9 cellular contexts compared by ENCODE assay signal in the genomic region with DNA sequence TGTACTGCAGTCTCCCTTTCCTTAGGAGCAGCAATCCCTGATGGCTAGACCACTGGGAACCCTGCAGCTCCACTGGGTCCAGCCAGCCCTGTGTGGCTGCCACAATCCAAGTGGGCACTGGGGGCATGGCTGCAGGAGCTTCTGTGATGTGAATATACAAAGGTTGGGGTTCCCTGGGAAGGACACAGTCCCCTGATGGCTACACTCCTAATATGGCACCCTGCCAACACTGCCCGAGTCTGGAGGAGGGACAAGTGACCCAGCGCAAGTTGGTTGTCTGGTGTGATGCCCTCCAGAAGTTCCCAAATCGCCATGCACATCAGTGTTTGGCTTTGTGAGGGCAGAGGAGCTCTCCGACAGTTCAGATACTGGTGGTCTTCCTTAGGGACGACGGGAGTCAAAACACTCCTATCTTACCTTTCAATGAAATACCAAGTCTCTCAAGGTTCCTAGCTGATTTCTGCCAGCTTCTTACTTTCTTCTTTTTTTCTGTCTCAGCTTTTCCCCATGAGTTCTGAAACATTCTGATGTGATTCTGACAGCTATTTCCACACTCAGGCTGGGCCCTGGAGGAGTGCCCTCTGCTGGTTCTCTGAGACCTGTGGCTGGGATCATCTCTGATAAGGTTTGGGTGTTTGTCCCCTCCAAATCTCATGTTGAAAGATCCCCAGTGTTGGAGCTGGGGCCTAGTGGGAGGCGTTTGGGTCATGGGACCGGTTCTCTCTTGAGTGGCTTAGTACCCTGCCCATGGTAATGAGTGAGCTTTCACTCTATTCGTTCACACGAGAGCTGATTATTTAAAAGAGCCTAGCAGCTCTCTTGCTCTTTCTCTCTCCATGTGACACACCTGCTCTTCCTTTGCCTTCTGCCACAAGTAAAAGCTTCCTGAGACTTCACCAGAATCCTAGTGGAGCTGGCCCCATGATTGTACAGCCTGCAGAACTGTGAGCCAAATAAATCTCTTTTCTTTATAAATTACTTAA. TPM values are rescaled to one million over a fixed set of nuclear protein-coding genes. Genes with fewer than 3 reads are reported as not detected.
DNase-seq lines count a peak whose midpoint lies in the region; ATAC-seq and TF ChIP-seq lines count a peak whose summit lies in the region.
"Had no signal": no experiment of that assay in that cellular context is flagged by ENCODE, and none has a peak within 500 bp of the region (broad histone marks: within the 10 kb centered on the region; RNA-seq: fewer than 3 reads in every experiment).

No MANE protein-coding gene starts in this region.

- no peak overlapping the region for H2AK5ac ChIP-seq in H9 (ENCODE audit: insufficient read length, low read length)

- no peak overlapping the region for H2BK5ac ChIP-seq in H9 (ENCODE audit: insufficient read length, low read length)

- no peak overlapping the region for H3K4ac ChIP-seq in H9 (ENCODE audit: low read depth, low read length)

- H3K27ac ChIP-seq in C4-2B (no peak overlapping the region), H9 (ENCODE audit: insufficient read length, low read depth, low read length) (no peak overlapping the region)

- no peak overlapping the region for H4K5ac ChIP-seq in H9 (ENCODE audit: insufficient read length, low read depth, low read length)

- no peak overlapping the region for H3K56ac ChIP-seq in H9 (ENCODE audit: insufficient read length, low read depth, low read length)

- POLR2A ChIA-PET in activated B cell treated with CpG ODN at 0.5 μM for 24 hours (lab: Charles Lee): interaction anchor here (0.6 to 1.0 kb wide), 3 partner anchors 13 to 46 kb away, joined by 3 to 10 read pairs (median 6); no protein-coding TSS in a partner anchor

- no peak overlapping the region for H4K8ac ChIP-seq in H9 (replicated peaks; ENCODE audit: insufficient read length, low read depth, low read length)

- ATAC-seq in activated B cell treated with CpG ODN at 0.5 μM for 24 hours (ENCODE audit: low read depth) (peak; percentile 42), GM18511 (IDR thresholded peaks at IDR 0.05; ENCODE audit: unreplicated experiment) (no peak)

- no peak overlapping the region for H3K23ac ChIP-seq in H9 (ENCODE audit: insufficient read length, low read depth, low read length)

- H2BK15ac ChIP-seq in H9 (ENCODE audit: low read depth, low read length): no peak overlapping the region

- no peak overlapping the region for H2BK120ac ChIP-seq in H9 (ENCODE audit: low read depth, low read length, poor library complexity, severe bottlenecking)

- DNase-seq in H9 (peak; percentile 63), activated B cell treated with CpG ODN at 0.5 μM for 24 hours (no peak), kidney tubule cell (ENCODE audit: low spot score) (peak; percentile 35), NCI-H1105 (lab: John Stamatoyannopoulos, UW) (no peak), COR-L47 (lab: John Stamatoyannopoulos, UW) (no peak), OCI-M2 (lab: John Stamatoyannopoulos, UW; ENCODE audit: unreplicated experiment) (no peak)
- DNase-seq: right cardiac atrium had no signal

- H3K36me3 Mint-ChIP-seq in H9 (ENCODE audit: insufficient read depth in 1 of 3, low read depth in 3 of 3) (peaks cover 3 to 8% (median 4%) of the 10 kb centered on the region in 3 experiments; a peak in 3 of 7 replicates), activated B cell treated with CpG ODN at 0.5 μM for 24 hours (ENCODE audit: low read depth) (peaks cover 2% of the 10 kb centered on the region)

- peaks cover 6 to 9% of the 10 kb centered on the region in 2 experiments; a peak in 4 of 5 replicates for H3K9me3 Mint-ChIP-seq in H9
- peaks cover 4% of the 10 kb centered on the region for H3K9me3 Mint-ChIP-seq in activated B cell treated with CpG ODN at 0.5 μM for 24 hours

- H3K27me3 Mint-ChIP-seq in H9 (ENCODE audit: low read depth) (no peaks in the 10 kb centered on the region; the same call in 1 of the 2 replicates), activated B cell treated with CpG ODN at 0.5 μM for 24 hours (peaks cover 5% of the 10 kb centered on the region)

- no peaks in the 10 kb centered on the region for H3K27me3 ChIP-seq in H9 (ENCODE audit: insufficient read depth, low read length)

- no peak overlapping the region for H2BK20ac ChIP-seq in H9 (ENCODE audit: low read depth, low read length, poor library complexity, severe bottlenecking)

- H3K9me3 ChIP-seq in H9 (ENCODE audit: control insufficient read depth, low read depth, low read length): no peaks in the 10 kb centered on the region

- TF ChIP-seq CTCF in C4-2B (conservative IDR thresholded peaks at IDR 0.05) (peak; percentile 77), H9 (conservative IDR thresholded peaks at IDR 0.05) (peak; percentile 78), activated B cell treated with CpG ODN at 0.5 μM for 24 hours (IDR thresholded peaks at IDR 0.05) (no peak)

- no peak overlapping the region for H3K18ac ChIP-seq in H9 (ENCODE audit: insufficient read length, low read depth, low read length)

- no peak overlapping the region for H3K27ac Mint-ChIP-seq in H9
- no peak overlapping the region for H3K27ac Mint-ChIP-seq in activated B cell treated with CpG ODN at 0.5 μM for 24 hours

- no peak overlapping the region for H3K9ac ChIP-seq in H9 (ENCODE audit: extremely low read depth, insufficient read length, low read length)

- no peaks in the 10 kb centered on the region for H3K23me2 ChIP-seq in H9 (ENCODE audit: insufficient read length, low read depth, low read length, poor library complexity, severe bottlenecking)

- CTCF ChIA-PET in activated B cell treated with CpG ODN at 0.5 μM for 24 hours (lab: Charles Lee): interaction anchor here (1.3 to 1.9 kb wide), 3 partner anchors 9 to 42 kb away, joined by 4 to 9 read pairs (median 4); no protein-coding TSS in a partner anchor

- no peaks in the 10 kb centered on the region; the same call in 1 of the 2 replicates for H3K4me1 ChIP-seq in H9 (ENCODE audit: insufficient read depth, low read length)

- H3K4me3 Mint-ChIP-seq in H9 (no peak overlapping the region), activated B cell treated with CpG ODN at 0.5 μM for 24 hours (no peak overlapping the region)

- H2AFZ ChIP-seq in H9 (ENCODE audit: low read length): peak overlapping the region; percentile 65

- no CpG with 5 or more reads among the region's 10 CpGs for WGBS in H9 (ENCODE audit: extremely low coverage, insufficient read length, low lambda C conversion rate)

- H2BK12ac ChIP-seq in H9 (ENCODE audit: insufficient read length, low read depth, low read length): no peak overlapping the region

- H3K79me2 ChIP-seq in H9 (ENCODE audit: insufficient read depth, low read length): no peaks in the 10 kb centered on the region

- no peak overlapping the region for H4K91ac ChIP-seq in H9 (ENCODE audit: insufficient read length, low read depth, low read length)

- intact Hi-C loops in activated B cell treated with CpG ODN at 0.5 μM for 24 hours (cut with micrococcal nuclease): no loop called here

- H3T11ph ChIP-seq in H9 (ENCODE audit: low read length): no peak overlapping the region

- no peak overlapping the region for H3K14ac ChIP-seq in H9 (ENCODE audit: insufficient read depth, low read length)

- H3K79me1 ChIP-seq in H9 (ENCODE audit: insufficient read depth, low read depth, low read length, poor library complexity, severe bottlenecking): no peaks in the 10 kb centered on the region

- H3K4me1 Mint-ChIP-seq in H9: peaks cover 7 to 14% of the 10 kb centered on the region in 2 experiments
- H3K4me1 Mint-ChIP-seq in activated B cell treated with CpG ODN at 0.5 μM for 24 hours: peaks cover 4% of the 10 kb centered on the region

- no peaks in the 10 kb centered on the region for H4K20me1 ChIP-seq in H9 (ENCODE audit: control insufficient read depth, insufficient read depth, insufficient read length)

- H3K4me2 ChIP-seq in H9 (ENCODE audit: insufficient read depth, insufficient read length, low read length): no peak overlapping the region

RNA-seq across cellular contexts. Expression of gene ZFP57, which starts 15.5 kb away (rescaled TPM):
- 1.4 and 1.7 TPM in 2 replicates for total RNA-seq in H9 (2021)
- 5.2 and 5.5 TPM in 2 replicates for total RNA-seq in activated B cell treated with CpG ODN at 0.5 μM for 24 hours

RNA-seq across cellular contexts. Expression of gene HLA-F, which starts 26.8 kb away (rescaled TPM):
- total RNA-seq in H9 (2021) (7.0 and 7.4 TPM in 2 replicates), activated B cell treated with CpG ODN at 0.5 μM for 24 hours (726 and 736 TPM in 2 replicates)

RNA-seq across cellular contexts. Expression of gene MOG, which starts 39.5 kb away (rescaled TPM):
- 0.55 and 0.83 TPM in 2 replicates for total RNA-seq in H9 (2021)
- total RNA-seq in activated B cell treated with CpG ODN at 0.5 μM for 24 hours: not detected in 2 replicates

Comparison
In these comparisons a context has a peak if more than half of its experiments do, and no peak if none do; other contexts are left out.
1. DNase-seq: peak in H9 (single experiment) and kidney tubule cell (single experiment); none in activated B cell treated with CpG ODN at 0.5 μM for 24 hours (single experiment), NCI-H1105 (single experiment), COR-L47 (single experiment) and OCI-M2 (single experiment).
2. RNA of gene HLA-F, which starts 26.8 kb away (total RNA-seq): 726 to 736 TPM in activated B cell treated with CpG ODN at 0.5 μM for 24 hours; 7.0 to 7.4 TPM in H9; every median in the first group is over 10 times any median in the second.